1 cellular context compared by ENCODE assay signal in the genomic region with DNA sequence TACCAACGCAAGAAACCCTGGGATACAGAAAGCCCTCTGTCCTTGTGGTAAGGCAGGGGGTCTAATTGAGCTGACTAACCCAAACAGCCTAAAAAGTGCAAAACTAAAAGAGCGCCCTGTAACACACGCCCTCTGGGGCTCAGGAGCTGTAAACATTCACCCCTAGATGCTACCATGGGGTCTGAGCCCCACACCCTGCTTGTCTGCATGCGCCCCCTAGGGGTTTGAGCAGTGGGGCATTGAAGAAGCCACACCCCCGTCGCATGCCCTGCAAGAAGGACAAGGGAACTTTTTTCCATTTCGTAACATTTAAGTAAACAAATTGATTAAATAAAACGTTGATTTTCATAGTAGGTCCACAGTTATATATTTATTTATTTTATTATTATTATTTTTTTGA.
TF ChIP-seq lines count a peak whose summit lies in the region.

No MANE protein-coding gene starts in this region.

TF ChIP-seq in H1, 55 proteins besides CTCF, POLR2A, EP300 and RAD21 (continued from another document):
- TF ChIP-seq, protein P1, sequence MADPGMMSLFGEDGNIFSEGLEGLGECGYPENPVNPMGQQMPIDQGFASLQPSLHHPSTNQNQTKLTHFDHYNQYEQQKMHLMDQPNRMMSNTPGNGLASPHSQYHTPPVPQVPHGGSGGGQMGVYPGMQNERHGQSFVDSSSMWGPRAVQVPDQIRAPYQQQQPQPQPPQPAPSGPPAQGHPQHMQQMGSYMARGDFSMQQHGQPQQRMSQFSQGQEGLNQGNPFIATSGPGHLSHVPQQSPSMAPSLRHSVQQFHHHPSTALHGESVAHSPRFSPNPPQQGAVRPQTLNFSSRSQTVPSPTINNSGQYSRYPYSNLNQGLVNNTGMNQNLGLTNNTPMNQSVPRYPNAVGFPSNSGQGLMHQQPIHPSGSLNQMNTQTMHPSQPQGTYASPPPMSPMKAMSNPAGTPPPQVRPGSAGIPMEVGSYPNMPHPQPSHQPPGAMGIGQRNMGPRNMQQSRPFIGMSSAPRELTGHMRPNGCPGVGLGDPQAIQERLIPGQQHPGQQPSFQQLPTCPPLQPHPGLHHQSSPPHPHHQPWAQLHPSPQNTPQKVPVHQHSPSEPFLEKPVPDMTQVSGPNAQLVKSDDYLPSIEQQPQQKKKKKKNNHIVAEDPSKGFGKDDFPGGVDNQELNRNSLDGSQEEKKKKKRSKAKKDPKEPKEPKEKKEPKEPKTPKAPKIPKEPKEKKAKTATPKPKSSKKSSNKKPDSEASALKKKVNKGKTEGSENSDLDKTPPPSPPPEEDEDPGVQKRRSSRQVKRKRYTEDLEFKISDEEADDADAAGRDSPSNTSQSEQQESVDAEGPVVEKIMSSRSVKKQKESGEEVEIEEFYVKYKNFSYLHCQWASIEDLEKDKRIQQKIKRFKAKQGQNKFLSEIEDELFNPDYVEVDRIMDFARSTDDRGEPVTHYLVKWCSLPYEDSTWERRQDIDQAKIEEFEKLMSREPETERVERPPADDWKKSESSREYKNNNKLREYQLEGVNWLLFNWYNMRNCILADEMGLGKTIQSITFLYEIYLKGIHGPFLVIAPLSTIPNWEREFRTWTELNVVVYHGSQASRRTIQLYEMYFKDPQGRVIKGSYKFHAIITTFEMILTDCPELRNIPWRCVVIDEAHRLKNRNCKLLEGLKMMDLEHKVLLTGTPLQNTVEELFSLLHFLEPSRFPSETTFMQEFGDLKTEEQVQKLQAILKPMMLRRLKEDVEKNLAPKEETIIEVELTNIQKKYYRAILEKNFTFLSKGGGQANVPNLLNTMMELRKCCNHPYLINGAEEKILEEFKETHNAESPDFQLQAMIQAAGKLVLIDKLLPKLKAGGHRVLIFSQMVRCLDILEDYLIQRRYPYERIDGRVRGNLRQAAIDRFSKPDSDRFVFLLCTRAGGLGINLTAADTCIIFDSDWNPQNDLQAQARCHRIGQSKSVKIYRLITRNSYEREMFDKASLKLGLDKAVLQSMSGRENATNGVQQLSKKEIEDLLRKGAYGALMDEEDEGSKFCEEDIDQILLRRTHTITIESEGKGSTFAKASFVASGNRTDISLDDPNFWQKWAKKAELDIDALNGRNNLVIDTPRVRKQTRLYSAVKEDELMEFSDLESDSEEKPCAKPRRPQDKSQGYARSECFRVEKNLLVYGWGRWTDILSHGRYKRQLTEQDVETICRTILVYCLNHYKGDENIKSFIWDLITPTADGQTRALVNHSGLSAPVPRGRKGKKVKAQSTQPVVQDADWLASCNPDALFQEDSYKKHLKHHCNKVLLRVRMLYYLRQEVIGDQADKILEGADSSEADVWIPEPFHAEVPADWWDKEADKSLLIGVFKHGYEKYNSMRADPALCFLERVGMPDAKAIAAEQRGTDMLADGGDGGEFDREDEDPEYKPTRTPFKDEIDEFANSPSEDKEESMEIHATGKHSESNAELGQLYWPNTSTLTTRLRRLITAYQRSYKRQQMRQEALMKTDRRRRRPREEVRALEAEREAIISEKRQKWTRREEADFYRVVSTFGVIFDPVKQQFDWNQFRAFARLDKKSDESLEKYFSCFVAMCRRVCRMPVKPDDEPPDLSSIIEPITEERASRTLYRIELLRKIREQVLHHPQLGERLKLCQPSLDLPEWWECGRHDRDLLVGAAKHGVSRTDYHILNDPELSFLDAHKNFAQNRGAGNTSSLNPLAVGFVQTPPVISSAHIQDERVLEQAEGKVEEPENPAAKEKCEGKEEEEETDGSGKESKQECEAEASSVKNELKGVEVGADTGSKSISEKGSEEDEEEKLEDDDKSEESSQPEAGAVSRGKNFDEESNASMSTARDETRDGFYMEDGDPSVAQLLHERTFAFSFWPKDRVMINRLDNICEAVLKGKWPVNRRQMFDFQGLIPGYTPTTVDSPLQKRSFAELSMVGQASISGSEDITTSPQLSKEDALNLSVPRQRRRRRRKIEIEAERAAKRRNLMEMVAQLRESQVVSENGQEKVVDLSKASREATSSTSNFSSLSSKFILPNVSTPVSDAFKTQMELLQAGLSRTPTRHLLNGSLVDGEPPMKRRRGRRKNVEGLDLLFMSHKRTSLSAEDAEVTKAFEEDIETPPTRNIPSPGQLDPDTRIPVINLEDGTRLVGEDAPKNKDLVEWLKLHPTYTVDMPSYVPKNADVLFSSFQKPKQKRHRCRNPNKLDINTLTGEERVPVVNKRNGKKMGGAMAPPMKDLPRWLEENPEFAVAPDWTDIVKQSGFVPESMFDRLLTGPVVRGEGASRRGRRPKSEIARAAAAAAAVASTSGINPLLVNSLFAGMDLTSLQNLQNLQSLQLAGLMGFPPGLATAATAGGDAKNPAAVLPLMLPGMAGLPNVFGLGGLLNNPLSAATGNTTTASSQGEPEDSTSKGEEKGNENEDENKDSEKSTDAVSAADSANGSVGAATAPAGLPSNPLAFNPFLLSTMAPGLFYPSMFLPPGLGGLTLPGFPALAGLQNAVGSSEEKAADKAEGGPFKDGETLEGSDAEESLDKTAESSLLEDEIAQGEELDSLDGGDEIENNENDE (IDR thresholded peaks at IDR 0.05; ENCODE audit: insufficient replicate concordance, low read length), result no peak
- no peak for TF ChIP-seq RNF2 (IDR thresholded peaks at IDR 0.05; ENCODE audit: borderline replicate concordance, low read depth, low read length, missing control alignments, poor library complexity, severe bottlenecking)
- TF ChIP-seq, protein P2, sequence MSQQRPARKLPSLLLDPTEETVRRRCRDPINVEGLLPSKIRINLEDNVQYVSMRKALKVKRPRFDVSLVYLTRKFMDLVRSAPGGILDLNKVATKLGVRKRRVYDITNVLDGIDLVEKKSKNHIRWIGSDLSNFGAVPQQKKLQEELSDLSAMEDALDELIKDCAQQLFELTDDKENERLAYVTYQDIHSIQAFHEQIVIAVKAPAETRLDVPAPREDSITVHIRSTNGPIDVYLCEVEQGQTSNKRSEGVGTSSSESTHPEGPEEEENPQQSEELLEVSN (IDR thresholded peaks at IDR 0.05), result no peak
- no peak for TF ChIP-seq BACH1 (IDR thresholded peaks at IDR 0.05; ENCODE audit: low read length)
- no peak for TF ChIP-seq SP4 (IDR thresholded peaks at IDR 0.05; ENCODE audit: low read length)
- TF ChIP-seq JUND (IDR thresholded peaks at IDR 0.05; ENCODE audit: low read length), result no peak
TF ChIP-seq in H1: peak in this region for 0.
